16 cellular contexts compared by ENCODE assay signal in genomic region chr6:143236151-143236788, GRCh38.
DNase-seq lines count a peak whose midpoint lies in the region; ATAC-seq, FAIRE-seq and TF ChIP-seq lines count a peak whose summit lies in the region.
"Had no signal": no experiment of that assay in that cellular context is flagged by ENCODE, and none has a peak within 500 bp of the region (broad histone marks: within the 10 kb centered on the region; RNA-seq: fewer than 3 reads in every experiment).

No MANE protein-coding gene starts in this region.

- no peak overlapping the region for H2AFZ ChIP-seq in HepG2 (ENCODE audit: low read length)

- 94% methylated on average over 16 of the region's 16 CpGs for WGBS in HepG2 (ENCODE audit: low lambda C conversion rate)
- 85% methylated on average over 13 of the region's 16 CpGs for WGBS in right lobe of liver (ENCODE audit: insufficient coverage, low coverage, low lambda C conversion rate, missing lambda C conversion rate)

- no peak overlapping the region for H3K9ac ChIP-seq in HepG2 (ENCODE audit: insufficient read depth, low read depth, low read length)

- no peak overlapping the region for H3K4me2 ChIP-seq in HepG2 (ENCODE audit: low read depth, low read length)

- in situ Hi-C loops in HepG2 (cut with HindIII; ENCODE audit: extremely low pct_ligation_motif_present, low pct_unique_long_range_greater_than_20kb): no loop called here

- ATAC-seq in HepG2 (no peak), right lobe of liver (no peak), HG03342 (IDR thresholded peaks at IDR 0.05; ENCODE audit: unreplicated experiment) (no peak)

- no peaks in the 10 kb centered on the region; the same call in 1 of the 2 replicates for H4K20me1 ChIP-seq in HepG2 (ENCODE audit: insufficient read depth, low read length)

- TF ChIP-seq CTCF in HepG2 (CRISPR knock-in tag; IDR thresholded peaks at IDR 0.05) (no peak), right lobe of liver (IDR thresholded peaks at IDR 0.05) (no peak), foreskin fibroblast (IDR thresholded peaks at IDR 0.05; ENCODE audit: low read depth, low read length) (no peak)

- H3K9me3 ChIP-seq in HepG2 (ENCODE audit: low read length): no peaks in the 10 kb centered on the region
- H3K9me3 ChIP-seq in right lobe of liver: no peaks in the 10 kb centered on the region
- H3K9me3 ChIP-seq: SJSA1, testis had no signal

- intact Hi-C loops in HepG2 (cut with micrococcal nuclease; ENCODE audit: unreplicated experiment) (no loop called here), right lobe of liver (cut with DNase I) (no loop called here)

- POLR2A ChIA-PET in HepG2 (lab: Yijun Ruan, JAX): no interaction called here

- no peak for TF ChIP-seq EP300 in HepG2 (IDR thresholded peaks at IDR 0.05; ENCODE audit: low read depth in 2 of 2, low read length in 2 of 2)
- TF ChIP-seq EP300 in HepG2 (CRISPR knock-in tag; IDR thresholded peaks at IDR 0.05; ENCODE audit: borderline replicate concordance): no peak

- no peak for FAIRE-seq in HepG2 (lab: Jason Lieb, UNC)

- H3K27me3 ChIP-seq in HepG2 (ENCODE audit: control insufficient read depth in 1 of 2, insufficient read depth in 2 of 2, low read length in 2 of 2) (no peaks in the 10 kb centered on the region), right lobe of liver (no peaks in the 10 kb centered on the region)
- H3K27me3 ChIP-seq: SJSA1, testis had no signal

- CTCF ChIA-PET in HepG2 (lab: Yijun Ruan, JAX; ENCODE audit: low intra/inter-chr PET ratio, low total read pairs): no interaction called here

- H3K4me1 ChIP-seq in HepG2 (ENCODE audit: insufficient read depth, low read length) (no peaks in the 10 kb centered on the region), right lobe of liver (peaks cover 0 to 13% (median 0%) of the 10 kb centered on the region in 4 donors)
- H3K4me1 ChIP-seq: SJSA1 had no signal

- TF ChIP-seq POLR2A in HepG2 (IDR thresholded peaks at IDR 0.05; ENCODE audit: insufficient read depth in 1 of 2, low read depth in 2 of 2, low read length in 2 of 2) (no peak), right lobe of liver (IDR thresholded peaks at IDR 0.05) (no peak)

- no peaks in the 10 kb centered on the region for H3K79me2 ChIP-seq in HepG2 (ENCODE audit: insufficient read depth, low read length)

- DNase-seq in HepG2 (ENCODE audit: low spot score) (no peak), right lobe of liver (no peak), NCI-H526 (lab: John Stamatoyannopoulos, UW) (peak; percentile 39 to 60), foreskin fibroblast (peak; percentile 72 to 87), DMS153 (lab: John Stamatoyannopoulos, UW) (no peak), NCI-H1930 (lab: John Stamatoyannopoulos, UW) (no peak), NOMO-1 treated with dmso at 0.1 percent for 144 hours (lab: John Stamatoyannopoulos, UW; ENCODE audit: unreplicated experiment) (no peak)
- DNase-seq: activated gamma-delta T cell treated with Interleukin-2 at 50 U/mL for 16 hours; AML-193; DND-41; effector CD4-positive, alpha-beta T cell; KG1; NCI-H1694 treated with DMSO at 0.1 percent for 48 hours; testis had no signal

- H3K27ac ChIP-seq in HepG2 (ENCODE audit: extremely low read length, insufficient read depth, low read length) (no peak overlapping the region), right lobe of liver (no peak overlapping the region)
- H3K27ac ChIP-seq: SJSA1, testis had no signal

- TF ChIP-seq RAD21 in HepG2 (CRISPR knock-in tag; IDR thresholded peaks at IDR 0.05): no peak

- H3K4me3 ChIP-seq in HepG2 (replicated peaks in 1 of 3; ENCODE audit: insufficient read depth in 1 of 3, low read depth in 2 of 3, low read length in 3 of 3) (no peak overlapping the region), right lobe of liver (no peak overlapping the region), foreskin fibroblast (ENCODE audit: low read depth in 1 of 2, low read length in 2 of 2) (no peak overlapping the region)
- H3K4me3 ChIP-seq: SJSA1, testis had no signal

- H3K36me3 ChIP-seq in HepG2 (replicated peaks in 1 of 2; ENCODE audit: control insufficient read depth in 1 of 2, insufficient read depth in 2 of 2, low read length in 2 of 2) (no peaks in the 10 kb centered on the region), right lobe of liver (no peaks in the 10 kb centered on the region)
- H3K36me3 ChIP-seq: SJSA1 had no signal

- BruUV-seq in HepG2 (replicated peaks; lab: Mats Ljungman, UMichigan): no TSS peak

TF ChIP-seq in HepG2, 621 proteins besides CTCF, POLR2A, EP300 and RAD21:
- TF ChIP-seq CHD2 (IDR thresholded peaks at IDR 0.05; ENCODE audit: low read depth, low read length): no peak
- TF ChIP-seq, protein P1, sequence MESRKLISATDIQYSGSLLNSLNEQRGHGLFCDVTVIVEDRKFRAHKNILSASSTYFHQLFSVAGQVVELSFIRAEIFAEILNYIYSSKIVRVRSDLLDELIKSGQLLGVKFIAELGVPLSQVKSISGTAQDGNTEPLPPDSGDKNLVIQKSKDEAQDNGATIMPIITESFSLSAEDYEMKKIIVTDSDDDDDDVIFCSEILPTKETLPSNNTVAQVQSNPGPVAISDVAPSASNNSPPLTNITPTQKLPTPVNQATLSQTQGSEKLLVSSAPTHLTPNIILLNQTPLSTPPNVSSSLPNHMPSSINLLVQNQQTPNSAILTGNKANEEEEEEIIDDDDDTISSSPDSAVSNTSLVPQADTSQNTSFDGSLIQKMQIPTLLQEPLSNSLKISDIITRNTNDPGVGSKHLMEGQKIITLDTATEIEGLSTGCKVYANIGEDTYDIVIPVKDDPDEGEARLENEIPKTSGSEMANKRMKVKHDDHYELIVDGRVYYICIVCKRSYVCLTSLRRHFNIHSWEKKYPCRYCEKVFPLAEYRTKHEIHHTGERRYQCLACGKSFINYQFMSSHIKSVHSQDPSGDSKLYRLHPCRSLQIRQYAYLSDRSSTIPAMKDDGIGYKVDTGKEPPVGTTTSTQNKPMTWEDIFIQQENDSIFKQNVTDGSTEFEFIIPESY (CRISPR knock-in tag; IDR thresholded peaks at IDR 0.05): peak; percentile 16; the same call in 1 of the 2 replicates
- TF ChIP-seq, protein P2, sequence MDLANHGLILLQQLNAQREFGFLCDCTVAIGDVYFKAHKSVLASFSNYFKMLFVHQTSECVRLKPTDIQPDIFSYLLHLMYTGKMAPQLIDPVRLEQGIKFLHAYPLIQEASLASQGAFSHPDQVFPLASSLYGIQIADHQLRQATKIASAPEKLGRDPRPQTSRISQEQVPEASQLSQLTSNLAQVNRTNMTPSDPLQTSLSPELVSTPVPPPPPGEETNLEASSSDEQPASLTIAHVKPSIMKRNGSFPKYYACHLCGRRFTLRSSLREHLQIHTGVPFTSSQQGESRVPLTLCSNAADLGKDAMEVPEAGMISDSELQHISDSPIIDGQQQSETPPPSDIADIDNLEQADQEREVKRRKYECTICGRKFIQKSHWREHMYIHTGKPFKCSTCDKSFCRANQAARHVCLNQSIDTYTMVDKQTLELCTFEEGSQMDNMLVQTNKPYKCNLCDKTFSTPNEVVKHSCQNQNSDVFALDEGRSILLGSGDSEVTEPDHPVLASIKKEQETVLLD (CRISPR knock-in tag; IDR thresholded peaks at IDR 0.05; ENCODE audit: low read depth): no peak
- TF ChIP-seq, protein P3, sequence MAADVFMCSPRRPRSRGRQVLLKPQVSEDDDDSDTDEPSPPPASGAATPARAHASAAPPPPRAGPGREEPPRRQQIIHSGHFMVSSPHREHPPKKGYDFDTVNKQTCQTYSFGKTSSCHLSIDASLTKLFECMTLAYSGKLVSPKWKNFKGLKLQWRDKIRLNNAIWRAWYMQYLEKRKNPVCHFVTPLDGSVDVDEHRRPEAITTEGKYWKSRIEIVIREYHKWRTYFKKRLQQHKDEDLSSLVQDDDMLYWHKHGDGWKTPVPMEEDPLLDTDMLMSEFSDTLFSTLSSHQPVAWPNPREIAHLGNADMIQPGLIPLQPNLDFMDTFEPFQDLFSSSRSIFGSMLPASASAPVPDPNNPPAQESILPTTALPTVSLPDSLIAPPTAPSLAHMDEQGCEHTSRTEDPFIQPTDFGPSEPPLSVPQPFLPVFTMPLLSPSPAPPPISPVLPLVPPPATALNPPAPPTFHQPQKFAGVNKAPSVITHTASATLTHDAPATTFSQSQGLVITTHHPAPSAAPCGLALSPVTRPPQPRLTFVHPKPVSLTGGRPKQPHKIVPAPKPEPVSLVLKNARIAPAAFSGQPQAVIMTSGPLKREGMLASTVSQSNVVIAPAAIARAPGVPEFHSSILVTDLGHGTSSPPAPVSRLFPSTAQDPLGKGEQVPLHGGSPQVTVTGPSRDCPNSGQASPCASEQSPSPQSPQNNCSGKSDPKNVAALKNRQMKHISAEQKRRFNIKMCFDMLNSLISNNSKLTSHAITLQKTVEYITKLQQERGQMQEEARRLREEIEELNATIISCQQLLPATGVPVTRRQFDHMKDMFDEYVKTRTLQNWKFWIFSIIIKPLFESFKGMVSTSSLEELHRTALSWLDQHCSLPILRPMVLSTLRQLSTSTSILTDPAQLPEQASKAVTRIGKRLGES (CRISPR knock-in tag; IDR thresholded peaks at IDR 0.05; ENCODE audit: borderline replicate concordance): no peak

Comparison
In these comparisons a context has a peak if more than half of its experiments do, and no peak if none do; other contexts are left out.
1. DNase-seq: peak in NCI-H526 (2 of 2) and foreskin fibroblast (2 of 2); none in HepG2 (single experiment), right lobe of liver (0 of 3), DMS153 (single experiment), NCI-H1930 (0 of 2) and NOMO-1 treated with dmso at 0.1 percent for 144 hours (single experiment).